In genomic region chr6:2744778-2745177, GRCh38 we compare ENCODE assay signal across 15 cellular contexts. TPM values are rescaled to one million over a fixed set of nuclear protein-coding genes. Genes with fewer than 3 reads are reported as not detected.
DNase-seq lines count a peak whose midpoint lies in the region; TF ChIP-seq lines count a peak whose summit lies in the region.
"Had no signal": no experiment of that assay in that cellular context is flagged by ENCODE, and none has a peak within 500 bp of the region (broad histone marks: within the 10 kb centered on the region; RNA-seq: fewer than 3 reads in every experiment).

No MANE protein-coding gene starts in this region.

- H3K36me3 ChIP-seq in BLaER1 treated with 17β-estradiol and CSF1 and Interleukin-3, amounts not matched to agents 10 nM and 100 nM = no peaks in the 10 kb centered on the region
- H3K36me3 ChIP-seq in Caco-2 (ENCODE audit: control insufficient read depth, insufficient read depth, low read length) (no peaks in the 10 kb centered on the region), smooth muscle cell (ENCODE audit: low read depth) (no peaks in the 10 kb centered on the region), PC-9 (ENCODE audit: low read depth) (no peaks in the 10 kb centered on the region)
- H3K36me3 ChIP-seq: Peyer's patch had no signal

- POLR2A ChIA-PET in Caco-2 (lab: Charles Lee) = no interaction called here
- POLR2A ChIA-PET in PC-9 (lab: Charles Lee; ENCODE audit: unreplicated experiment) = interaction anchor here (0.6 kb wide), 1 partner anchor 190 kb away, joined by 4 read pairs; no protein-coding TSS in a partner anchor

- H3K4me3 Mint-ChIP-seq in Caco-2 (ENCODE audit: unreplicated experiment) (no peak overlapping the region), nephron progenitor cell (no peak overlapping the region)
- H3K4me3 Mint-ChIP-seq: CD4-positive, alpha-beta T cell had no signal

- no peaks in the 10 kb centered on the region for H3K79me2 ChIP-seq in smooth muscle cell (ENCODE audit: low read depth)
- H3K79me2 ChIP-seq in PC-9 (ENCODE audit: low read depth) = no peaks in the 10 kb centered on the region

- no peak overlapping the region for H3K27ac ChIP-seq in BLaER1 treated with 17β-estradiol and CSF1 and Interleukin-3, amounts not matched to agents 10 nM and 100 nM
- H3K27ac ChIP-seq in VCaP (peak overlapping the region; percentile 87), smooth muscle cell (ENCODE audit: low read depth) (no peak overlapping the region), PC-9 (no peak overlapping the region)
- H3K27ac ChIP-seq: Peyer's patch had no signal

- H3K27ac Mint-ChIP-seq in Caco-2 (ENCODE audit: unreplicated experiment) = peak overlapping the region; percentile 41
- H3K27ac Mint-ChIP-seq in nephron progenitor cell = peak overlapping the region; percentile 68
- H3K27ac Mint-ChIP-seq: CD4-positive, alpha-beta T cell had no signal

- intact Hi-C loops in Caco-2 (cut with micrococcal nuclease; ENCODE audit: unreplicated experiment) = no loop called here
- intact Hi-C loops in PC-9 (cut with micrococcal nuclease; ENCODE audit: unreplicated experiment) = no loop called here

- H3K4me1 ChIP-seq in BLaER1 treated with 17β-estradiol and CSF1 and Interleukin-3, amounts not matched to agents 10 nM and 100 nM = peaks cover 0 to 23% (median 14%) of the 10 kb centered on the region in 10 experiments; a peak in 13 of 20 replicates
- peaks cover 11% of the 10 kb centered on the region for H3K4me1 ChIP-seq in Caco-2
- peaks cover 23% of the 10 kb centered on the region for H3K4me1 ChIP-seq in smooth muscle cell (ENCODE audit: low read depth)
- no peaks in the 10 kb centered on the region for H3K4me1 ChIP-seq in PC-9 (replicated peaks; ENCODE audit: insufficient read depth)
- H3K4me1 ChIP-seq: Peyer's patch had no signal

- H3K4me1 Mint-ChIP-seq in Caco-2 (ENCODE audit: low read depth, unreplicated experiment) = peaks cover 17% of the 10 kb centered on the region
- peaks cover 59% of the 10 kb centered on the region for H3K4me1 Mint-ChIP-seq in nephron progenitor cell

- H3F3A ChIP-seq in smooth muscle cell (ENCODE audit: low read depth) (no peaks in the 10 kb centered on the region), PC-9 (ENCODE audit: insufficient read depth, low read depth) (no peaks in the 10 kb centered on the region)

- no peaks in the 10 kb centered on the region for H3K9me3 ChIP-seq in BLaER1 treated with 17β-estradiol and CSF1 and Interleukin-3, amounts not matched to agents 10 nM and 100 nM (replicated peaks in 1 of 11)
- H3K9me3 ChIP-seq in Caco-2 = no peaks in the 10 kb centered on the region
- H3K9me3 ChIP-seq in smooth muscle cell (replicated peaks; ENCODE audit: low read depth) = no peaks in the 10 kb centered on the region
- no peaks in the 10 kb centered on the region for H3K9me3 ChIP-seq in PC-9 (ENCODE audit: insufficient read depth, low read depth)
- H3K9me3 ChIP-seq: Peyer's patch, SK-N-SH had no signal

- H3K36me3 Mint-ChIP-seq in Caco-2 (ENCODE audit: insufficient read depth, unreplicated experiment) (no peaks in the 10 kb centered on the region), nephron progenitor cell (ENCODE audit: low read depth) (no peaks in the 10 kb centered on the region)

- no peak overlapping the region for H3K9ac ChIP-seq in BLaER1 treated with 17β-estradiol and CSF1 and Interleukin-3, amounts not matched to agents 10 nM and 100 nM
- H3K9ac ChIP-seq in smooth muscle cell (ENCODE audit: low read depth) = no peak overlapping the region
- H3K9ac ChIP-seq: SK-N-SH had no signal

- CTCF ChIA-PET in Caco-2 (lab: Charles Lee) (interaction anchor here (0.6 kb wide), 1 partner anchor 219 kb away, joined by 3 read pairs; no protein-coding TSS in a partner anchor), PC-9 (lab: Charles Lee) (no interaction called here)

- H3K27me3 ChIP-seq in BLaER1 treated with 17β-estradiol and CSF1 and Interleukin-3, amounts not matched to agents 10 nM and 100 nM = no peaks in the 10 kb centered on the region
- no peaks in the 10 kb centered on the region for H3K27me3 ChIP-seq in Caco-2 (replicated peaks; ENCODE audit: control insufficient read depth, insufficient read depth, low read length)
- no peaks in the 10 kb centered on the region for H3K27me3 ChIP-seq in smooth muscle cell (ENCODE audit: low read depth)
- no peaks in the 10 kb centered on the region for H3K27me3 ChIP-seq in PC-9 (ENCODE audit: insufficient read depth, low read depth)
- H3K27me3 ChIP-seq: Peyer's patch had no signal

- peak overlapping the region in 7 of 11 experiments; percentile 3 to 60 (median 50); a peak in 11 of 22 replicates for H3K4me2 ChIP-seq in BLaER1 treated with 17β-estradiol and CSF1 and Interleukin-3, amounts not matched to agents 10 nM and 100 nM
- H3K4me2 ChIP-seq in smooth muscle cell = no peak overlapping the region
- H3K4me2 ChIP-seq in PC-9 = no peak overlapping the region
- H3K4me2 ChIP-seq: SK-N-SH had no signal

- H3K27me3 Mint-ChIP-seq in Caco-2 (ENCODE audit: insufficient read depth, unreplicated experiment) (no peaks in the 10 kb centered on the region), nephron progenitor cell (ENCODE audit: low read depth, poor library complexity) (peaks cover 4% of the 10 kb centered on the region)
- H3K27me3 Mint-ChIP-seq: CD4-positive, alpha-beta T cell had no signal

- H3K4me3 ChIP-seq in BLaER1 treated with 17β-estradiol and CSF1 and Interleukin-3, amounts not matched to agents 10 nM and 100 nM = no peak overlapping the region
- no peak overlapping the region for H3K4me3 ChIP-seq in Caco-2 (ENCODE audit: low read depth, low read length)
- no peak overlapping the region for H3K4me3 ChIP-seq in smooth muscle cell
- H3K4me3 ChIP-seq in PC-9 = no peak overlapping the region
- H3K4me3 ChIP-seq: Peyer's patch had no signal

- H3K9me3 Mint-ChIP-seq in Caco-2 (ENCODE audit: unreplicated experiment) (no peaks in the 10 kb centered on the region), nephron progenitor cell (no peaks in the 10 kb centered on the region)
- H3K9me3 Mint-ChIP-seq: CD4-positive, alpha-beta T cell had no signal

- no peak for TF ChIP-seq CTCF in Caco-2 (IDR thresholded peaks at IDR 0.05; ENCODE audit: insufficient read depth in 1 of 2, low read depth in 1 of 2, low read length in 1 of 2, severe bottlenecking in 1 of 2, unreplicated experiment in 1 of 2)
- no peak for TF ChIP-seq CTCF in VCaP (conservative IDR thresholded peaks at IDR 0.05)
- no peak for TF ChIP-seq CTCF in nephron progenitor cell (IDR thresholded peaks at IDR 0.05)
- no peak for TF ChIP-seq CTCF in smooth muscle cell (IDR thresholded peaks at IDR 0.05; ENCODE audit: borderline replicate concordance, insufficient read depth, poor library complexity, severe bottlenecking)
- no peak for TF ChIP-seq CTCF in PC-9 (conservative IDR thresholded peaks at IDR 0.05)

- WGBS in smooth muscle cell (ENCODE audit: low lambda C conversion rate) = 87% methylated on average over 8 of the region's 8 CpGs

- BruUV-seq in Caco-2 (replicated peaks; lab: Mats Ljungman, UMichigan) (no TSS peak), PC-9 (replicated peaks; lab: Mats Ljungman, UMichigan) (no TSS peak)

- no peaks in the 10 kb centered on the region for H3K9me2 ChIP-seq in PC-9 (ENCODE audit: insufficient read depth)
- H3K9me2 ChIP-seq: SK-N-SH had no signal

- H2AFZ ChIP-seq in smooth muscle cell (ENCODE audit: low read depth) = no peak overlapping the region
- no peak overlapping the region for H2AFZ ChIP-seq in PC-9

- H4K20me1 ChIP-seq in BLaER1 treated with 17β-estradiol and CSF1 and Interleukin-3, amounts not matched to agents 10 nM and 100 nM = no peaks in the 10 kb centered on the region
- H4K20me1 ChIP-seq in smooth muscle cell (ENCODE audit: low read depth) (no peaks in the 10 kb centered on the region), PC-9 (ENCODE audit: insufficient read depth) (no peaks in the 10 kb centered on the region)

- DNase-seq in Caco-2 (no peak), nephron progenitor cell (no peak), smooth muscle cell (lab: John Stamatoyannopoulos, UW; ENCODE audit: unreplicated experiment) (no peak), PC-9 (no peak), GM03348 (ENCODE audit: low spot score) (no peak)
- no peak for DNase-seq in activated CD4-positive, CD25-positive, alpha-beta regulatory T cell treated with anti-CD3 and anti-CD28 coated beads, Interleukin-2, amount 50 U/mL, for 72 hours
- DNase-seq: ACHN; CD4-positive, alpha-beta T cell; EL; HCEC 1CT; MM.1S; Peyer's patch had no signal

RNA-seq across cellular contexts. Expression of gene MYLK4, which starts 5.9 kb away (rescaled TPM):
- 0.65 and 0.75 TPM in 2 replicates for total RNA-seq in Caco-2 (2022)
- 0.90 and 0.99 TPM in 2 replicates for total RNA-seq in smooth muscle cell
- polyA plus RNA-seq in smooth muscle cell = 0.21 TPM in 1 of 2 replicates, not detected in the other
- total RNA-seq in PC-9 (2021) = 1.1 and 1.6 TPM in 2 replicates

RNA-seq across cellular contexts. Expression of gene WRNIP1, which starts 20.4 kb away (rescaled TPM):
- 46.5 and 51.7 TPM in 2 replicates for total RNA-seq in Caco-2 (2022)
- total RNA-seq in smooth muscle cell = 20.0 and 27.0 TPM in 2 replicates
- polyA plus RNA-seq in smooth muscle cell = 29.6 and 33.8 TPM in 2 replicates
- total RNA-seq in PC-9 (2021) = 61.4 and 69.5 TPM in 2 replicates

Comparison
In these comparisons a context has a peak if more than half of its experiments do, and no peak if none do; other contexts are left out.
1. H3K4me2 ChIP-seq: peak in BLaER1 treated with 17β-estradiol and CSF1 and Interleukin-3, amounts not matched to agents 10 nM and 100 nM (7 of 11); none in smooth muscle cell (single experiment) and PC-9 (single experiment).